Comparison of ENCODE assay signal across 9 cellular contexts in the genomic region with DNA sequence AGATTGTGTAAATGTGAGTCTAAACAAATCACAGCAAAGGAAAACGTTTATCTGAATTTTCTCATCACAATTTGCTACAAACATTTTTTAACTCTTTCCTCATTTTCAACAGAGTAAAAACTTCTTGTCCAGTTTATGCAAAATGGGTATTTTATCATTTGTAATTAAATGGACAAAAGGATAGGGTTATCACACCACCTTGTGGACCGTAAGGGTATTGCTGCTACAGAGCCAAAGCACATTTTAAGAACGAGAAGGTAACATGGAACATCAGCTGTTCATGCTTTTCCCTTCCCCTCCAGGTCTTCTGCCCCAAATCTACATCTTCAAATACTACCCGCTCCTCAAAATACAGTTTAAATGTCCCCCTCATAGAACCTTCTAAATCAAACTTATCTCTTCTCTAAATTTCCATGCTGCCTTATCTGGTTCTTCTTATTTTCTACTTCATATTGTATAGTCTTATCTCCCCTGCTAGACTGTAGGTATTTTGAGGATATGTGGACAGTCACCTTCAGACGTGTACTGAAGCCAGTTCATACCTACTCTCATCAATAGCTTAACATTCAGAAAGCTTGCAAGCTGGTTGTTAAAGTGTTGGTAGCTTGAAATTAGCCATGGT. TPM values are rescaled to one million over a fixed set of nuclear protein-coding genes. Genes with fewer than 3 reads are reported as not detected.
A peak's percentile ranks its signal among the peaks of the same experiment; 100 is the strongest.
DNase-seq lines count a peak whose midpoint lies in the region; ATAC-seq, FAIRE-seq and TF ChIP-seq lines count a peak whose summit lies in the region.
"Had no signal": no experiment of that assay in that cellular context is flagged by ENCODE, and none has a peak within 500 bp of the region (broad histone marks: within the 10 kb centered on the region; RNA-seq: fewer than 3 reads in every experiment).

No MANE protein-coding gene starts in this region.

- H3K27ac ChIP-seq in adrenal gland = no peak overlapping the region

- TF ChIP-seq CTCF in CD14-positive monocyte (IDR thresholded peaks at IDR 0.05) (peak; percentile 95), adrenal gland (IDR thresholded peaks at IDR 0.05) (peak; percentile 79 to 95 (median 90))

- H3K4me1 Mint-ChIP-seq in CD14-positive monocyte = peaks cover 2% of the 10 kb centered on the region

- intact Hi-C loops in CD14-positive monocyte (cut with micrococcal nuclease) = loop anchor here (5.0 kb wide), 2 partner anchors 1088 to 1093 kb away; no protein-coding TSS in a partner anchor
- intact Hi-C loops in adrenal gland (cut with DNase I) = loop anchor here in 1 of 2 donors (5.0 kb wide), 1 partner anchor 1088 kb away; no protein-coding TSS in a partner anchor

- no peak overlapping the region for H3K4me3 ChIP-seq in adrenal gland

- ATAC-seq in HG02870 (IDR thresholded peaks at IDR 0.05; ENCODE audit: unreplicated experiment) (peak; percentile 84), HG03521 (IDR thresholded peaks at IDR 0.05; ENCODE audit: unreplicated experiment) (no peak)
- ATAC-seq in stimulated activated naive CD8-positive, alpha-beta T cell treated with anti-CD3 and anti-CD28 coated beads, Interleukin-15, Interleukin-2, amounts not matched to agents 100 U/mL and 50 U/mL, for 24 hours = peak; percentile 40

- FAIRE-seq in GM12891 (lab: Jason Lieb, UNC) = peak; percentile 90

- no peak overlapping the region for H3K4me3 Mint-ChIP-seq in CD14-positive monocyte
- H3K4me3 Mint-ChIP-seq: T-helper 1 cell treated with Interleukin-12 subunit alpha and Interleukin-12 subunit beta and Interleukin-4 antibody, amounts not matched to agents 30 μg/mL and 1 μg/mL, for 36 hours had no signal

- DNase-seq in CD14-positive monocyte (ENCODE audit: low spot score) = no peak
- DNase-seq in GM12891 (ENCODE audit: insufficient read length, low spot score) = no peak
- DNase-seq in NCI-H524 (lab: John Stamatoyannopoulos, UW) = peak; percentile 7 to 50
- DNase-seq in adrenal gland = peak in 5 of 7 donors; percentile 32 to 70 (median 51)
- peak; percentile 32 for DNase-seq in iPS-NIHi7 (ENCODE audit: extremely low spot score)
- DNase-seq in stimulated activated naive CD8-positive, alpha-beta T cell treated with anti-CD3 and anti-CD28 coated beads, Interleukin-15, Interleukin-2, amounts not matched to agents 100 U/mL and 50 U/mL, for 24 hours = peak; percentile 41

- 2 to 8% (median 5%) methylated on average over 5 of the region's 5 CpGs for WGBS in adrenal gland, 4 donors

- H3K27me3 ChIP-seq in adrenal gland = no peaks in the 10 kb centered on the region

- no peaks in the 10 kb centered on the region for H3K27me3 Mint-ChIP-seq in CD14-positive monocyte (ENCODE audit: low read depth in 3 of 3)

- H3K36me3 ChIP-seq in adrenal gland (replicated peaks in 1 of 2) = no peaks in the 10 kb centered on the region

- no peaks in the 10 kb centered on the region for H3K4me1 ChIP-seq in adrenal gland (replicated peaks in 1 of 2)

- H3K27ac Mint-ChIP-seq in CD14-positive monocyte = no peak overlapping the region
- H3K27ac Mint-ChIP-seq: T-helper 1 cell treated with Interleukin-12 subunit alpha and Interleukin-12 subunit beta and Interleukin-4 antibody, amounts not matched to agents 30 μg/mL and 1 μg/mL, for 36 hours had no signal

- no peak for TF ChIP-seq POLR2A in GM12891 (IDR thresholded peaks at IDR 0.05; ENCODE audit: low read depth, low read length)
- no peak for TF ChIP-seq POLR2A in adrenal gland (IDR thresholded peaks at IDR 0.05)

- no peaks in the 10 kb centered on the region for H3K9me3 ChIP-seq in adrenal gland (replicated peaks in 1 of 3)

- no peaks in the 10 kb centered on the region for H3K36me3 Mint-ChIP-seq in CD14-positive monocyte

- no peaks in the 10 kb centered on the region for H3K9me3 Mint-ChIP-seq in CD14-positive monocyte
- H3K9me3 Mint-ChIP-seq: T-helper 1 cell treated with Interleukin-12 subunit alpha and Interleukin-12 subunit beta and Interleukin-4 antibody, amounts not matched to agents 30 μg/mL and 1 μg/mL, for 36 hours had no signal

TF ChIP-seq in GM12891, 5 proteins besides CTCF, POLR2A, EP300 and RAD21:
- TF ChIP-seq POLR2AphosphoS5 (IDR thresholded peaks at IDR 0.05; ENCODE audit: low read depth, low read length) = no peak
- TF ChIP-seq SPI1 (IDR thresholded peaks at IDR 0.05; ENCODE audit: low read depth, low read length) = no peak
- TF ChIP-seq PAX5 (IDR thresholded peaks at IDR 0.05; ENCODE audit: insufficient read depth, low read length, severe bottlenecking) = no peak
- no peak for TF ChIP-seq POU2F2 (IDR thresholded peaks at IDR 0.05; ENCODE audit: low read depth, low read length)
- TF ChIP-seq TAF1 (IDR thresholded peaks at IDR 0.05; ENCODE audit: low read depth, low read length) = no peak

RNA-seq across cellular contexts. Expression of a gene that starts 12.8 kb away (rescaled TPM):
- polyA plus RNA-seq in CD14-positive monocyte = 1 to 10 TPM; 3.5 to 7.2 TPM
- 10.6 TPM for polyA plus RNA-seq in GM12891 (2012; ENCODE audit: low read depth, missing spikeins)
- 10 to 100 TPM; 11.5 to 28.3 (median 19.0) TPM for total RNA-seq in adrenal gland
- polyA plus RNA-seq in adrenal gland = 10 to 100 TPM; 23.7 to 53.7 (median 29.4) TPM

Comparison
In these comparisons a context has a peak if more than half of its experiments do, and no peak if none do; other contexts are left out.
1. DNase-seq: peak in NCI-H524 (2 of 2), adrenal gland (5 of 7), iPS-NIHi7 (single experiment) and stimulated activated naive CD8-positive, alpha-beta T cell treated with anti-CD3 and anti-CD28 coated beads, Interleukin-15, Interleukin-2, amounts not matched to agents 100 U/mL and 50 U/mL, for 24 hours (single experiment); none in CD14-positive monocyte (single experiment) and GM12891 (single experiment).